In genomic region chr21:41497836-41498235, GRCh38 we compare ENCODE assay signal across 25 cellular contexts. TPM values are rescaled to one million over a fixed set of nuclear protein-coding genes. Genes with fewer than 3 reads are reported as not detected.
A peak's percentile ranks its signal among the peaks of the same experiment; 100 is the strongest.
DNase-seq lines count a peak whose midpoint lies in the region; ATAC-seq and TF ChIP-seq lines count a peak whose summit lies in the region.
"Had no signal": no experiment of that assay in that cellular context is flagged by ENCODE, and none has a peak within 500 bp of the region (broad histone marks: within the 10 kb centered on the region; RNA-seq: fewer than 3 reads in every experiment).

No MANE protein-coding gene starts in this region.

- H2AK5ac ChIP-seq in IMR-90 (ENCODE audit: low read depth, low read length) = no peak overlapping the region

- CTCF ChIA-PET in IMR-90 (lab: Yijun Ruan, JAX) = no interaction called here

- H3K4me3 ChIP-seq in IMR-90 (ENCODE audit: insufficient read depth, low read depth, low read length) (no peak overlapping the region), endodermal cell (ENCODE audit: low read length) (no peak overlapping the region), muscle layer of duodenum (ENCODE audit: low read depth in 1 of 2, low read length in 2 of 2) (no peak overlapping the region), stomach (no peak overlapping the region), testis (no peak overlapping the region)
- H3K4me3 ChIP-seq in effector memory CD4-positive, alpha-beta T cell (ENCODE audit: insufficient read depth, low read depth, low read length, poor library complexity, severe bottlenecking) = no peak overlapping the region
- H3K4me3 ChIP-seq: GM12878, GM23338, PC-9 had no signal

- no peak for DNase-seq in IMR-90
- DNase-seq in endodermal cell = no peak
- no peak for DNase-seq in stomach
- DNase-seq in testis = no peak
- no peak for DNase-seq in effector memory CD4-positive, alpha-beta T cell
- DNase-seq: CD4-positive, alpha-beta memory T cell; DND-41; HCEC 1CT; NCI-H1105; NCI-H146; NCI-H2029; NCI-H2227 treated with DMSO at 0.1 percent for 48 hours; NCI-H510A; NCI-H748 treated with DMSO at 0.1 percent for 48 hours; PC-9; RPMI8226; SHP77 had no signal

- TF ChIP-seq CTCF in IMR-90 (conservative IDR thresholded peaks at IDR 0.05; ENCODE audit: low read depth, low read length) = no peak
- no peak for TF ChIP-seq CTCF in endodermal cell (conservative IDR thresholded peaks at IDR 0.05)
- no peak for TF ChIP-seq CTCF in stomach (IDR thresholded peaks at IDR 0.05)
- TF ChIP-seq CTCF in testis (IDR thresholded peaks at IDR 0.05) = no peak

- no peak overlapping the region for H4K5ac ChIP-seq in IMR-90 (ENCODE audit: low read depth, low read length)

- H3K27me3 ChIP-seq in IMR-90 (ENCODE audit: control insufficient read depth, insufficient read depth, low read length) (peaks cover 21% of the 10 kb centered on the region), endodermal cell (ENCODE audit: control insufficient read depth, insufficient read depth, low read length, poor library complexity, severe bottlenecking) (no peaks in the 10 kb centered on the region), muscle layer of duodenum (ENCODE audit: low read depth, low read length) (no peaks in the 10 kb centered on the region), stomach (peaks cover 0 to 6% (median 0%) of the 10 kb centered on the region in 3 donors), testis (no peaks in the 10 kb centered on the region)
- H3K27me3 ChIP-seq in effector memory CD4-positive, alpha-beta T cell (replicated peaks; ENCODE audit: control insufficient read depth, insufficient read depth, low read length, poor library complexity, severe bottlenecking) = no peaks in the 10 kb centered on the region

- intact Hi-C loops in IMR-90 (cut with micrococcal nuclease) (no loop called here), stomach (cut with DNase I; ENCODE audit: low total_unique reads) (no loop called here), testis (cut with DNase I; ENCODE audit: low total_unique reads) (no loop called here)

- H2BK5ac ChIP-seq in IMR-90 (ENCODE audit: low read depth, low read length, poor library complexity, severe bottlenecking) = no peak overlapping the region

- dilution Hi-C loops in IMR-90 (cut with HindIII; ENCODE audit: low sequenced_read_pairs, unreplicated experiment) = no loop called here

- no peak overlapping the region for H3K23ac ChIP-seq in IMR-90 (ENCODE audit: low read depth, low read length)

- no peak overlapping the region for H2BK20ac ChIP-seq in IMR-90 (ENCODE audit: low read depth, low read length)

- H3K4me1 ChIP-seq in IMR-90 (ENCODE audit: control insufficient read depth, insufficient read depth, low read length) (no peaks in the 10 kb centered on the region), endodermal cell (ENCODE audit: control insufficient read depth, insufficient read depth, low read length) (peaks cover 6% of the 10 kb centered on the region), muscle layer of duodenum (ENCODE audit: control insufficient read depth in 1 of 2, insufficient read depth in 2 of 2, low read length in 2 of 2) (no peaks in the 10 kb centered on the region), stomach (peaks cover 7 to 59% (median 37%) of the 10 kb centered on the region in 4 donors), testis (no peaks in the 10 kb centered on the region)
- no peaks in the 10 kb centered on the region for H3K4me1 ChIP-seq in effector memory CD4-positive, alpha-beta T cell (ENCODE audit: control insufficient read depth, insufficient read depth, low read length, poor library complexity, severe bottlenecking)

- H3K9ac ChIP-seq in IMR-90 (ENCODE audit: low read depth, low read length) (no peak overlapping the region), endodermal cell (ENCODE audit: extremely low read depth, low read length, poor library complexity, severe bottlenecking) (no peak overlapping the region)
- H3K9ac ChIP-seq: KMS-11 had no signal

- no peak overlapping the region for H3K4me2 ChIP-seq in IMR-90 (ENCODE audit: low read depth, low read length)
- H3K4me2 ChIP-seq: GM23338, KMS-11, PC-9 had no signal

- H2AK9ac ChIP-seq in IMR-90 (replicated peaks; ENCODE audit: low read depth, low read length, poor library complexity) = no peak overlapping the region

- H3K9me3 ChIP-seq in IMR-90 (ENCODE audit: control insufficient read depth, insufficient read depth, low read length) = no peaks in the 10 kb centered on the region
- H3K9me3 ChIP-seq in endodermal cell (ENCODE audit: control insufficient read depth, low read length) = no peaks in the 10 kb centered on the region
- no peaks in the 10 kb centered on the region for H3K9me3 ChIP-seq in muscle layer of duodenum (ENCODE audit: control insufficient read depth in 1 of 2, low read length in 2 of 2)
- H3K9me3 ChIP-seq in stomach = no peaks in the 10 kb centered on the region
- no peaks in the 10 kb centered on the region for H3K9me3 ChIP-seq in testis
- no peaks in the 10 kb centered on the region for H3K9me3 ChIP-seq in effector memory CD4-positive, alpha-beta T cell (ENCODE audit: control insufficient read depth, low read length)

- no peak overlapping the region for H3K27ac ChIP-seq in IMR-90 (ENCODE audit: insufficient read depth, low read length)
- no peak overlapping the region for H3K27ac ChIP-seq in endodermal cell (ENCODE audit: low read depth, low read length)
- H3K27ac ChIP-seq in muscle layer of duodenum (ENCODE audit: low read length) = peak overlapping the region; percentile 19
- H3K27ac ChIP-seq in stomach = peak overlapping the region; percentile 55 to 97 (median 91)
- no peak overlapping the region for H3K27ac ChIP-seq in testis
- no peak overlapping the region for H3K27ac ChIP-seq in effector memory CD4-positive, alpha-beta T cell (ENCODE audit: insufficient read depth, low read length, poor library complexity, severe bottlenecking)
- H3K27ac ChIP-seq: KMS-11, PC-9 had no signal

- no peaks in the 10 kb centered on the region for H3K9me3 Mint-ChIP-seq in endodermal cell
- H3K9me3 Mint-ChIP-seq: CD4-positive, alpha-beta memory T cell; GM23338 had no signal

- POLR2A ChIA-PET in IMR-90 (lab: Charles Lee; ENCODE audit: unreplicated experiment) = no interaction called here

- H3K36me3 Mint-ChIP-seq in endodermal cell (ENCODE audit: low read depth) = peaks cover 3% of the 10 kb centered on the region
- H3K36me3 Mint-ChIP-seq: CD4-positive, alpha-beta memory T cell had no signal

- TF ChIP-seq POLR2A in IMR-90 (IDR thresholded peaks at IDR 0.05; ENCODE audit: low read depth, low read length) = no peak
- TF ChIP-seq POLR2A in stomach (IDR thresholded peaks at IDR 0.05) = no peak
- TF ChIP-seq POLR2A in testis (IDR thresholded peaks at IDR 0.05) = no peak

- H3K79me1 ChIP-seq in IMR-90 (ENCODE audit: low read depth in 1 of 2, low read length in 2 of 2) = no peaks in the 10 kb centered on the region

- H3K36me3 ChIP-seq in IMR-90 (ENCODE audit: control insufficient read depth, insufficient read depth, low read length) (no peaks in the 10 kb centered on the region), endodermal cell (ENCODE audit: control insufficient read depth, insufficient read depth, low read length) (no peaks in the 10 kb centered on the region), muscle layer of duodenum (ENCODE audit: control insufficient read depth in 1 of 2, insufficient read depth in 2 of 2, low read length in 2 of 2) (peaks cover 0 to 2% of the 10 kb centered on the region in 2 donors), stomach (peaks cover 10 to 21% (median 17%) of the 10 kb centered on the region in 4 donors), testis (ENCODE audit: low read depth, missing control alignments) (no peaks in the 10 kb centered on the region)
- H3K36me3 ChIP-seq in effector memory CD4-positive, alpha-beta T cell (ENCODE audit: control insufficient read depth, insufficient read depth, low read length) = no peaks in the 10 kb centered on the region

- in situ Hi-C loops in IMR-90 (cut with MboI; ENCODE audit: low sequenced_read_pairs) = no loop called here

- H4K8ac ChIP-seq in IMR-90 (ENCODE audit: low read depth in 2 of 2, low read length in 2 of 2) = no peak overlapping the region

- H3K27me3 Mint-ChIP-seq in endodermal cell (ENCODE audit: insufficient read depth) = no peaks in the 10 kb centered on the region

- no peak overlapping the region for H3K18ac ChIP-seq in IMR-90 (ENCODE audit: low read depth, low read length)

- no peaks in the 10 kb centered on the region for H3K9me1 ChIP-seq in IMR-90 (ENCODE audit: insufficient read depth, low read length)

- BruUV-seq in IMR-90 (replicated peaks; lab: Mats Ljungman, UMichigan) = no TSS peak

- peak overlapping the region; percentile 6 for H3K27ac Mint-ChIP-seq in endodermal cell
- H3K27ac Mint-ChIP-seq: CD4-positive, alpha-beta memory T cell; GM23338 had no signal

- H3K56ac ChIP-seq in IMR-90 (ENCODE audit: extremely low read depth, insufficient read depth, low read length) = no peak overlapping the region

- H4K20me1 ChIP-seq in IMR-90 (ENCODE audit: insufficient read depth, low read length) = no peaks in the 10 kb centered on the region

- TF ChIP-seq EP300 in stomach (IDR thresholded peaks at IDR 0.05) = no peak

- no CpG with 5 or more reads among the region's 7 CpGs for WGBS in IMR-90 (ENCODE audit: extremely low coverage in 2 of 2, insufficient read length in 1 of 2), 2 experiments
- WGBS in endodermal cell (ENCODE audit: insufficient coverage in 1 of 2, insufficient read length in 1 of 2), 2 experiments = 79 to 90% methylated on average over 4 to 7 of the region's 7 CpGs
- WGBS in stomach, 5 donors = 29 to 64% (median 50%) methylated on average over 7 of the region's 7 CpGs
- WGBS in testis, 2 donors = 85 to 87% methylated on average over 7 of the region's 7 CpGs

- no peak overlapping the region for H3K4ac ChIP-seq in IMR-90 (ENCODE audit: low read depth, low read length)

- no peak overlapping the region for H2BK120ac ChIP-seq in IMR-90 (ENCODE audit: low read depth, low read length)

- TF ChIP-seq RAD21 in IMR-90 (IDR thresholded peaks at IDR 0.05; ENCODE audit: low read length) = no peak

- no peak overlapping the region for H4K91ac ChIP-seq in IMR-90 (ENCODE audit: insufficient read depth, low read depth, low read length)

- ATAC-seq in IMR-90 (ENCODE audit: low read depth) = no peak
- ATAC-seq in GM21360 (IDR thresholded peaks at IDR 0.05; ENCODE audit: unreplicated experiment) = no peak
- ATAC-seq: GM12878, GM23338 had no signal

- H3K14ac ChIP-seq in IMR-90 (replicated peaks; ENCODE audit: low read depth, low read length) = no peak overlapping the region

- H2AFZ ChIP-seq in IMR-90 (replicated peaks; ENCODE audit: low read length, poor library complexity) = peak overlapping the region; percentile 37
- H2AFZ ChIP-seq: GM23338, PC-9 had no signal

- no peak overlapping the region for H2BK15ac ChIP-seq in IMR-90 (ENCODE audit: low read depth, low read length)

- no peak overlapping the region for H3K4me3 Mint-ChIP-seq in endodermal cell
- H3K4me3 Mint-ChIP-seq: CD4-positive, alpha-beta memory T cell; GM23338 had no signal

- H3K4me1 Mint-ChIP-seq in endodermal cell = peaks cover 14% of the 10 kb centered on the region
- H3K4me1 Mint-ChIP-seq: CD4-positive, alpha-beta memory T cell had no signal

RNA-seq across cellular contexts. Expression of gene TMPRSS2, which starts 10.1 kb away (rescaled TPM):
- not detected in 2 replicates for total RNA-seq in IMR-90 (2012; rRNA removed)
- polyA plus RNA-seq in IMR-90 (2012; rRNA removed) = not detected in 2 replicates
- polyA plus RNA-seq in IMR-90 (2012; cell fraction: cytosol; rRNA removed) = not detected in 2 replicates
- polyA plus RNA-seq in IMR-90 (2012; cell fraction: nucleus; rRNA removed; ENCODE audit: low replicate concordance) = 0.02 TPM in 2 replicates
- total RNA-seq in endodermal cell = 10 to 100 TPM; 17.6 to 19.2 TPM
- 3.2 TPM for polyA plus RNA-seq in endodermal cell (2013, experiment 1 of 2)
- polyA plus RNA-seq in endodermal cell (2013, experiment 2 of 2) = 2.7 TPM
- 100 to 1,000 TPM; 102 to 554 (median 195) TPM for total RNA-seq in stomach
- 100 to 1,000 TPM in 1 of 3 donors, 10 to 100 TPM in 2; 58.2 to 106 (median 59.2) TPM for polyA plus RNA-seq in stomach
- total RNA-seq in testis = 1 to 10 TPM; 2.3 to 5.6 TPM
- 3.9 TPM for polyA plus RNA-seq in testis (ENCODE audit: insufficient read depth, low read depth, low replicate concordance)
- total RNA-seq: A673; CD4-positive, alpha-beta memory T cell; HT1080 had no signal
- polyA plus RNA-seq: BJ; CD4-positive, alpha-beta memory T cell had no signal

Comparison
In these comparisons a context has a peak if more than half of its experiments do, and no peak if none do; other contexts are left out.
1. H3K27ac ChIP-seq: peak in muscle layer of duodenum (single experiment) and stomach (5 of 5); none in IMR-90 (single experiment), endodermal cell (single experiment), testis (0 of 2) and effector memory CD4-positive, alpha-beta T cell (single experiment).
2. RNA of gene TMPRSS2, which starts 10.1 kb away (total RNA-seq): 102 to 554 TPM in stomach; 17.6 to 19.2 TPM in endodermal cell, 2.3 to 5.6 TPM in testis and not detected in IMR-90; every median in the first group is over 4 times any median in the second.